Comparison of ENCODE assay signal across 8 cellular contexts in the genomic region with DNA sequence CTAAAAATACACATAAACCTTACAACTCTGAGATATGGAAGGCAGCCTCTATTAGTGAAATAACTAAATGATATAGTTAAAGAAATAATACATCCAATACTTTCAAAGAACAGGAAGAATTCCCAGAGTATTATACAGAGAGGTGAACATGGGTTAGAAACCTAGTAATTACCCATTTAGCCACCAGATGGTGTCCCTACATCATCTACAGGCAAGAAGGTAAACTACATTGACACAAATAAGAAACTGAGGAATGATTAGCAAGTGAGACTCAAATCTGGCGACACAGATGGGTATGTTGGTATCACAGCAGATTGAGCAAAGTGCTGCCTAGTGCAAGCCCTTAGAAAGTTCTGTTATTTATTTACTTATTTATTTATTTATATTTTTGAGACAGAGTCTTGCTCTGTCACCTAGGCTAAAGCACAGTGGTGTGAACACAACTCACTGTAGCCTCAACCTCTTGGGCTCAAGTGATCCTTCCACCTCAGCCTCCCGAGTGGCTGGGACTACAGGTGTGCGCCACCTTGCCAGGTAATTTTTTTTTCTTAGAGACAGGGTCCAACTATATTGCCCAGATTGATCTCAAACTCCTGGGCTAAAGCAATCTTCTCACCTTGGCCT. TPM values are rescaled to one million over a fixed set of nuclear protein-coding genes. Genes with fewer than 3 reads are reported as not detected.
A peak's percentile ranks its signal among the peaks of the same experiment; 100 is the strongest.
DNase-seq lines count a peak whose midpoint lies in the region; ATAC-seq and TF ChIP-seq lines count a peak whose summit lies in the region.

No MANE protein-coding gene starts in this region.

- no peak for TF ChIP-seq POLR2A in breast epithelium (IDR thresholded peaks at IDR 0.05)
- TF ChIP-seq POLR2A in esophagus muscularis mucosa (IDR thresholded peaks at IDR 0.05; ENCODE audit: low read depth), result no peak

- H3K27me3 Mint-ChIP-seq in MCF 10A (ENCODE audit: insufficient read depth, unreplicated experiment), result no peaks in the 10 kb centered on the region
- no peaks in the 10 kb centered on the region for H3K27me3 Mint-ChIP-seq in osteocyte (ENCODE audit: unreplicated experiment)

- H3K9me3 Mint-ChIP-seq in MCF 10A (ENCODE audit: unreplicated experiment) (no peaks in the 10 kb centered on the region), osteocyte (ENCODE audit: unreplicated experiment) (no peaks in the 10 kb centered on the region)

- TF ChIP-seq CTCF in MCF 10A (IDR thresholded peaks at IDR 0.05; ENCODE audit: unreplicated experiment), result peak; percentile 75
- peak in 1 of 3 donors; percentile 43 for TF ChIP-seq CTCF in breast epithelium (IDR thresholded peaks at IDR 0.05)
- peak; percentile 35 to 49 (median 42) for TF ChIP-seq CTCF in esophagus muscularis mucosa (IDR thresholded peaks at IDR 0.05)
- peak; percentile 78 for TF ChIP-seq CTCF in osteocyte (IDR thresholded peaks at IDR 0.05)

- no peak for TF ChIP-seq EP300 in esophagus muscularis mucosa (IDR thresholded peaks at IDR 0.05)

- H3K27me3 ChIP-seq in breast epithelium (no peaks in the 10 kb centered on the region), esophagus muscularis mucosa (no peaks in the 10 kb centered on the region)

- POLR2A ChIA-PET in MCF 10A (lab: Yijun Ruan, JAX), result no interaction called here

- H3K4me1 Mint-ChIP-seq in MCF 10A (ENCODE audit: insufficient read depth, unreplicated experiment) (no peaks in the 10 kb centered on the region), osteocyte (ENCODE audit: unreplicated experiment) (no peaks in the 10 kb centered on the region)

- H3K9me3 ChIP-seq in breast epithelium, result no peaks in the 10 kb centered on the region
- H3K9me3 ChIP-seq in esophagus muscularis mucosa, result no peaks in the 10 kb centered on the region

- H3K4me3 Mint-ChIP-seq in MCF 10A (ENCODE audit: unreplicated experiment) (no peak overlapping the region), osteocyte (ENCODE audit: unreplicated experiment) (no peak overlapping the region)

- peak; percentile 51 for DNase-seq in MCF 10A (ENCODE audit: unreplicated experiment)
- DNase-seq in breast epithelium (ENCODE audit: low spot score in 2 of 2), result no peak
- peak; percentile 60 for DNase-seq in OCI-M1 (lab: John Stamatoyannopoulos, UW)
- DNase-seq in esophagus muscularis mucosa (ENCODE audit: extremely low spot score), result no peak
- no peak for DNase-seq in osteocyte (ENCODE audit: extremely low spot score, unreplicated experiment)
- DNase-seq in activated naive CD4-positive, alpha-beta T cell treated with Interleukin-2 at 50 U/mL for 16 hours, result no peak
- no peak for DNase-seq in islet precursor cell

- ATAC-seq in GM19324 (IDR thresholded peaks at IDR 0.05; ENCODE audit: low FRiP score, unreplicated experiment), result no peak

- H3K4me3 ChIP-seq in breast epithelium (no peak overlapping the region), esophagus muscularis mucosa (no peak overlapping the region)

- H3K36me3 Mint-ChIP-seq in MCF 10A (ENCODE audit: insufficient read depth, unreplicated experiment), result peaks cover 89% of the 10 kb centered on the region
- H3K36me3 Mint-ChIP-seq in osteocyte (ENCODE audit: unreplicated experiment), result peaks cover 39% of the 10 kb centered on the region

- CTCF ChIA-PET in MCF 10A (lab: Yijun Ruan, JAX), result interaction anchor here (0.6 to 2.5 kb wide), 22 partner anchors 8 to 453 kb away, joined by 3 to 21 read pairs (median 4); no protein-coding TSS in a partner anchor

- H3K36me3 ChIP-seq in breast epithelium (no peaks in the 10 kb centered on the region), esophagus muscularis mucosa (peaks cover 70 to 100% (median 86%) of the 10 kb centered on the region in 4 donors)

- WGBS in esophagus muscularis mucosa, result 70% methylated on average over 3 of the region's 3 CpGs

- H3K27ac Mint-ChIP-seq in MCF 10A (ENCODE audit: low read depth, unreplicated experiment) (no peak overlapping the region), osteocyte (ENCODE audit: unreplicated experiment) (no peak overlapping the region)

- BruUV-seq in MCF 10A (replicated peaks; lab: Mats Ljungman, UMichigan), result no TSS peak

- H3K27ac ChIP-seq in breast epithelium (no peak overlapping the region), esophagus muscularis mucosa (replicated peaks in 1 of 4) (no peak overlapping the region)

- H3K4me1 ChIP-seq in breast epithelium (no peaks in the 10 kb centered on the region), esophagus muscularis mucosa (no peaks in the 10 kb centered on the region)

- intact Hi-C loops in MCF 10A (cut with micrococcal nuclease) (loop anchor here (1.0 to 2.0 kb wide), 4 partner anchors 78 to 330 kb away; no protein-coding TSS in a partner anchor), breast epithelium (cut with DNase I; ENCODE audit: low total_unique reads) (no loop called here), esophagus muscularis mucosa (cut with DNase I) (loop anchor here (2.0 to 5.0 kb wide), 2 partner anchors 195 to 330 kb away; no protein-coding TSS in a partner anchor)

RNA-seq across cellular contexts. Expression of gene NEK4, which starts 28.2 kb away (rescaled TPM):
- 24.6 and 32.1 TPM in 2 replicates for total RNA-seq in MCF 10A (2022)
- total RNA-seq in breast epithelium, result 10 to 100 TPM; 16.5 to 32.4 (median 30.0) TPM
- total RNA-seq in esophagus muscularis mucosa, result 10 to 100 TPM; 19.1 to 29.2 (median 23.6) TPM
- 17.3 and 23.1 TPM in 2 replicates for total RNA-seq in osteocyte

RNA-seq across cellular contexts. Expression of gene ITIH1, which starts 34.9 kb away (rescaled TPM):
- total RNA-seq in MCF 10A (2022) (not detected in 2 replicates), breast epithelium (under 1 TPM in 2 of 3 donors, not detected in 1; 0.32 to 0.33 TPM), esophagus muscularis mucosa (not detected), osteocyte (not detected in 2 replicates)

RNA-seq across cellular contexts. Expression of gene SPCS1, which starts 36.6 kb away (rescaled TPM):
- 135 and 172 TPM in 2 replicates for total RNA-seq in MCF 10A (2022)
- 10 to 100 TPM; 77.1 to 90.2 (median 86.5) TPM for total RNA-seq in breast epithelium
- total RNA-seq in esophagus muscularis mucosa, result 10 to 100 TPM; 67.3 to 95.3 (median 88.7) TPM
- total RNA-seq in osteocyte, result 120 and 124 TPM in 2 replicates

RNA-seq across cellular contexts. Expression of gene GLT8D1, which starts 36.9 kb away (rescaled TPM):
- 42.2 and 48.1 TPM in 2 replicates for total RNA-seq in MCF 10A (2022)
- total RNA-seq in breast epithelium, result 10 to 100 TPM; 44.5 to 65.7 (median 56.4) TPM
- 10 to 100 TPM; 31.6 to 40.3 (median 35.7) TPM for total RNA-seq in esophagus muscularis mucosa
- total RNA-seq in osteocyte, result 86.3 and 97.4 TPM in 2 replicates

RNA-seq across cellular contexts. Expression of gene ITIH3, which starts 52.1 kb away (rescaled TPM):
- not detected in 2 replicates for total RNA-seq in MCF 10A (2022)
- total RNA-seq in breast epithelium, result 1 to 10 TPM in 1 of 3 donors, under 1 TPM in 2; 0.64 to 6.6 (median 0.88) TPM
- 1 to 10 TPM in 2 of 4 donors, under 1 TPM in 2; 0.83 to 3.2 (median 1.5) TPM for total RNA-seq in esophagus muscularis mucosa
- 0.59 and 0.78 TPM in 2 replicates for total RNA-seq in osteocyte

Comparison
In these comparisons a context has a peak if more than half of its experiments do, and no peak if none do; other contexts are left out.
1. DNase-seq: peak in MCF 10A (single experiment) and OCI-M1 (single experiment); none in breast epithelium (0 of 2), esophagus muscularis mucosa (single experiment), osteocyte (single experiment), activated naive CD4-positive, alpha-beta T cell treated with Interleukin-2 at 50 U/mL for 16 hours (single experiment) and islet precursor cell (single experiment).